ENCODE assay signal across 21 cellular contexts in the genomic region with DNA sequence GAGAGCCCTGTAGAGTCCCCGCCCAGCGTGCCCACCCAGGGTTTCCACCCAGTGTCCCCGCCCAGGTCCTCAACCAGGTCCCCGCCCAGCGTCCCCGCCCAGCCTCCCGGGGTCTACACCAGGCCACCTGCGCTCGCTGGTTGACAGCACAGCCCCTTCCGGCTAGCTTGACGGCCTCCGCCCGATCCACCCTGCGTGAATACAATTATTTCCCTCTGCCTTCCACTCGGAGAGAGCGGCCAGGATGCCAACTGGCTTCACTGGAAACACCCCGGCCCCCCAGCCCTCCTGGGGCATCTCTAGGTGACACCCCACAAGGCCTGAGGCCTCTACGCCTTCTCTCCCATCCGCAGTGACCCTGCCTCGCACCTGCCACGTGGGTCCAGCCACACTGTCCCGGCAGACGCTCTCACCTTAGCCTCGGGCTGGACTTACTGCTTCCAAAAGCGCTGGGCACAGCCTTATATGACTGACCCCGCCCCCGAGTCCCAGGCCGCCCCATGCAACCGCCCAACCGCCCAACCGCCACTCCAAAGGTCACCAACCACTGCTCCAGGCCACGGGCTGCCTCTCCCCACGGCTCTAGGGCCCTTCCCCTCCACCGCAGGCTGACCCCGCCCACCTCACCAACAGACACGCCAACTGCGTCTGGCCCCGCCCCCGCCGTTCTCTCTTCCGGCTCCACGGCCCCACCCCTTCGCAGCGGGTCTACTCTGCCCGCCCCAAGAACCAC.
DNase-seq lines count a peak whose midpoint lies in the region; ATAC-seq, FAIRE-seq and TF ChIP-seq lines count a peak whose summit lies in the region.
"Had no signal": no experiment of that assay in that cellular context is flagged by ENCODE, and none has a peak within 500 bp of the region (broad histone marks: within the 10 kb centered on the region; RNA-seq: fewer than 3 reads in every experiment).

No MANE protein-coding gene starts in this region.

- peak; percentile 41 for DNase-seq in Caki2 (ENCODE audit: low read depth)
- DNase-seq in M059J (ENCODE audit: low read depth) = peak; percentile 27
- peak; percentile 84 to 92 (median 86) for DNase-seq in K562 (ENCODE audit: extremely low read depth in 1 of 4, low spot score in 3 of 4)
- no peak for DNase-seq in natural killer cell treated with Interleukin-12 subunit alpha and Interleukin-12 subunit beta and Interleukin-15 and Interleukin-18, amount 100 ng/mL, for 72 hours (ENCODE audit: low spot score)
- DNase-seq in DMS153 (lab: John Stamatoyannopoulos, UW) = no peak
- DNase-seq in Ammon's horn (ENCODE audit: low spot score) = no peak
- no peak for DNase-seq in Karpas-422
- DNase-seq: activated CD8-positive, alpha-beta memory T cell treated with anti-CD3 and anti-CD28 coated beads, Interleukin-2, amount 10 ng/mL, durations not matched to agents 7 days and 5 days; activated effector memory CD4-positive, alpha-beta T cell treated with Interleukin-2 at 50 U/mL for 16 hours; CD4-positive, alpha-beta memory T cell; central memory CD4-positive, alpha-beta T cell; effector CD8-positive, alpha-beta T cell; GDM1; heart left ventricle; KG1; midbrain; NCI-H1105 treated with DMSO at 0.1 percent for 48 hours; SHP77 treated with DMSO at 0.1 percent for 48 hours had no signal

- peaks cover 2% of the 10 kb centered on the region for H3K9me3 Mint-ChIP-seq in natural killer cell treated with Interleukin-12 subunit alpha and Interleukin-12 subunit beta and Interleukin-15 and Interleukin-18, amount 100 ng/mL, for 72 hours
- H3K9me3 Mint-ChIP-seq: T-helper 2 cell treated with Interferon-gamma antibody and Interleukin-4, amounts not matched to agents 5 μg/mL and 100 μg/mL, for 36 hours had no signal

- H3K4me3 Mint-ChIP-seq in natural killer cell treated with Interleukin-12 subunit alpha and Interleukin-12 subunit beta and Interleukin-15 and Interleukin-18, amount 100 ng/mL, for 72 hours = no peak overlapping the region
- H3K4me3 Mint-ChIP-seq: activated CD8-positive, alpha-beta memory T cell treated with anti-CD3 and anti-CD28 coated beads, Interleukin-2, amount 10 ng/mL, durations not matched to agents 7 days and 5 days; CD4-positive, alpha-beta memory T cell; T-helper 2 cell treated with Interferon-gamma antibody and Interleukin-4, amounts not matched to agents 5 μg/mL and 100 μg/mL, for 36 hours had no signal

- no peaks in the 10 kb centered on the region for H3K9me3 ChIP-seq in K562 (replicated peaks; ENCODE audit: control insufficient read depth, insufficient read depth, low read depth, low read length)
- H3K9me3 ChIP-seq in Karpas-422 (ENCODE audit: low read length) = no peaks in the 10 kb centered on the region; the same call in 1 of the 2 replicates
- H3K9me3 ChIP-seq: heart left ventricle had no signal

- H3K4me2 ChIP-seq in K562 (ENCODE audit: insufficient read depth, low read length) (peak overlapping the region; percentile 63), Karpas-422 (ENCODE audit: low read depth, low read length, poor library complexity, severe bottlenecking) (no peak overlapping the region)

- no peak for TF ChIP-seq CTCF in K562 (IDR thresholded peaks at IDR 0.05 in 2 of 3, conservative IDR thresholded peaks at IDR 0.05 in 1 of 3; ENCODE audit: insufficient read depth in 2 of 3, low read depth in 1 of 3, low read length in 3 of 3)

- BruUV-seq in K562 (replicated peaks; lab: Mats Ljungman, UMichigan) = no TSS peak

- H3K36me3 Mint-ChIP-seq in natural killer cell treated with Interleukin-12 subunit alpha and Interleukin-12 subunit beta and Interleukin-15 and Interleukin-18, amount 100 ng/mL, for 72 hours = no peaks in the 10 kb centered on the region
- H3K36me3 Mint-ChIP-seq: activated CD8-positive, alpha-beta memory T cell treated with anti-CD3 and anti-CD28 coated beads, Interleukin-2, amount 10 ng/mL, durations not matched to agents 7 days and 5 days; CD4-positive, alpha-beta memory T cell had no signal

- POLR2A ChIA-PET in K562 (lab: Yijun Ruan, JAX) = interaction anchor here (0.6 to 1.1 kb wide), 4 partner anchors 12 to 149 kb away, joined by 3 read pairs; no protein-coding TSS in a partner anchor

- no peaks in the 10 kb centered on the region for H3K9me2 ChIP-seq in Karpas-422 (replicated peaks; ENCODE audit: insufficient read depth, low read length)

- intact Hi-C loops in K562 (cut with micrococcal nuclease) = no loop called here

- H3K9ac ChIP-seq in K562 (ENCODE audit: insufficient read depth in 1 of 2, low read depth in 2 of 2, low read length in 2 of 2) (peak overlapping the region in 1 of 2 experiments; percentile 83; a peak in 2 of 4 replicates), Karpas-422 (ENCODE audit: low read length) (no peak overlapping the region)

- CTCF ChIA-PET in K562 (lab: Yijun Ruan, JAX; ENCODE audit: low intra/inter-chr PET ratio) = interaction anchor here (0.6 kb wide), 1 partner anchor 298 kb away, joined by 3 read pairs; no protein-coding TSS in a partner anchor

- H3K27ac ChIP-seq in K562 (ENCODE audit: extremely low read depth, low read depth, low read length) (peak overlapping the region; percentile 72; the same call in 2 of the 3 replicates), Karpas-422 (ENCODE audit: low read length) (no peak overlapping the region)
- H3K27ac ChIP-seq: heart left ventricle had no signal

- no peaks in the 10 kb centered on the region for H3K27me3 ChIP-seq in K562 (ENCODE audit: control insufficient read depth in 2 of 2, insufficient read depth in 2 of 2, low read length in 2 of 2)
- no peaks in the 10 kb centered on the region for H3K27me3 ChIP-seq in Karpas-422 (ENCODE audit: low read length)

- H3K36me3 ChIP-seq in K562 (ENCODE audit: control insufficient read depth, insufficient read depth, low read length) (no peaks in the 10 kb centered on the region), Karpas-422 (ENCODE audit: insufficient read depth, low read length) (no peaks in the 10 kb centered on the region)
- H3K36me3 ChIP-seq: heart left ventricle had no signal

- in situ Hi-C loops in Caki2 (cut with HindIII; ENCODE audit: low pct_unique_long_range_greater_than_20kb, low sequenced_read_pairs) = no loop called here
- in situ Hi-C loops in K562 (cut with MboI) = loop anchor here (10.0 kb wide), 1 partner anchor 245 kb away; no protein-coding TSS in a partner anchor

- TF ChIP-seq EP300 in K562 (IDR thresholded peaks at IDR 0.05; ENCODE audit: low read length) = peak; percentile 83

- peak; percentile 35 for FAIRE-seq in K562 (lab: Jason Lieb, UNC)
- FAIRE-seq: GM12891 had no signal

- no peaks in the 10 kb centered on the region for H3K27me3 Mint-ChIP-seq in natural killer cell treated with Interleukin-12 subunit alpha and Interleukin-12 subunit beta and Interleukin-15 and Interleukin-18, amount 100 ng/mL, for 72 hours
- H3K27me3 Mint-ChIP-seq: activated CD8-positive, alpha-beta memory T cell treated with anti-CD3 and anti-CD28 coated beads, Interleukin-2, amount 10 ng/mL, durations not matched to agents 7 days and 5 days; CD4-positive, alpha-beta memory T cell had no signal

- H4K20me1 ChIP-seq in K562 (replicated peaks; ENCODE audit: control insufficient read depth, insufficient read depth, low read length) (no peaks in the 10 kb centered on the region), Karpas-422 (ENCODE audit: insufficient read depth, low read depth, low read length) (no peaks in the 10 kb centered on the region)

- H3K4me3 ChIP-seq in K562 (peak overlapping the region; percentile 27), Karpas-422 (ENCODE audit: low read length) (no peak overlapping the region)
- H3K4me3 ChIP-seq: heart left ventricle had no signal

- no peak for TF ChIP-seq RAD21 in K562 (CRISPR knock-in tag; conservative IDR thresholded peaks at IDR 0.05 in 1 of 2, IDR thresholded peaks at IDR 0.05 in 1 of 2)

- 28% methylated on average over 43 of the region's 45 CpGs for WGBS in K562 (ENCODE audit: insufficient coverage, low coverage, missing lambda C conversion rate)

- H2AFZ ChIP-seq in K562 (ENCODE audit: low read depth, low read length) = peak overlapping the region; percentile 90
- no peak overlapping the region for H2AFZ ChIP-seq in Karpas-422 (ENCODE audit: low read length)

- ATAC-seq in K562 (peak; percentile 97), GM18498 (IDR thresholded peaks at IDR 0.05; ENCODE audit: unreplicated experiment) (no peak)
- peak; percentile 32 to 48 for ATAC-seq in natural killer cell treated with Interleukin-12 subunit alpha and Interleukin-12 subunit beta and Interleukin-15 and Interleukin-18, amount 100 ng/mL, for 72 hours
- ATAC-seq: activated CD8-positive, alpha-beta memory T cell treated with anti-CD3 and anti-CD28 coated beads, Interleukin-2, amount 10 ng/mL, durations not matched to agents 7 days and 5 days; heart left ventricle had no signal

- H3K4me1 Mint-ChIP-seq in natural killer cell treated with Interleukin-12 subunit alpha and Interleukin-12 subunit beta and Interleukin-15 and Interleukin-18, amount 100 ng/mL, for 72 hours (ENCODE audit: low read depth in 2 of 2) = no peaks in the 10 kb centered on the region
- H3K4me1 Mint-ChIP-seq: activated CD8-positive, alpha-beta memory T cell treated with anti-CD3 and anti-CD28 coated beads, Interleukin-2, amount 10 ng/mL, durations not matched to agents 7 days and 5 days; CD4-positive, alpha-beta memory T cell had no signal

- no peak overlapping the region for H3K27ac Mint-ChIP-seq in natural killer cell treated with Interleukin-12 subunit alpha and Interleukin-12 subunit beta and Interleukin-15 and Interleukin-18, amount 100 ng/mL, for 72 hours
- H3K27ac Mint-ChIP-seq: activated CD8-positive, alpha-beta memory T cell treated with anti-CD3 and anti-CD28 coated beads, Interleukin-2, amount 10 ng/mL, durations not matched to agents 7 days and 5 days; CD4-positive, alpha-beta memory T cell; T-helper 2 cell treated with Interferon-gamma antibody and Interleukin-4, amounts not matched to agents 5 μg/mL and 100 μg/mL, for 36 hours had no signal

- H3K79me2 ChIP-seq in K562 (ENCODE audit: control insufficient read depth, insufficient read depth, low read length) (no peaks in the 10 kb centered on the region), Karpas-422 (ENCODE audit: low read length) (no peaks in the 10 kb centered on the region)

- H3K9me1 ChIP-seq in K562 (ENCODE audit: control insufficient read depth, insufficient read depth, low read length) = no peaks in the 10 kb centered on the region

- H3K4me1 ChIP-seq in K562 (replicated peaks in 1 of 2; ENCODE audit: control insufficient read depth in 2 of 2, insufficient read depth in 2 of 2, low read length in 2 of 2) (peaks cover 11 to 16% of the 10 kb centered on the region in 2 experiments), Karpas-422 (ENCODE audit: low read length) (no peaks in the 10 kb centered on the region)
- H3K4me1 ChIP-seq: heart left ventricle had no signal

- TF ChIP-seq POLR2A in K562 (conservative IDR thresholded peaks at IDR 0.05) = peak; percentile 52; the same call in 1 of the 2 replicates

TF ChIP-seq in K562, 482 proteins besides CTCF, POLR2A, EP300 and RAD21 (continues in another document):
- TF ChIP-seq ZNF175 (CRISPR knock-in tag; IDR thresholded peaks at IDR 0.05; ENCODE audit: low read depth) (0 out of 2 replicates have a peak, but pooled peaks have one; percentile 67), SNIP1 (IDR thresholded peaks at IDR 0.05; ENCODE audit: low read depth) (no peak), ZNF212 (CRISPR knock-in tag; IDR thresholded peaks at IDR 0.05) (no peak), KDM4B (IDR thresholded peaks at IDR 0.05; ENCODE audit: borderline replicate concordance in 2 of 2, low read depth in 1 of 2) (no peak)

Comparison
In these comparisons a context has a peak if more than half of its experiments do, and no peak if none do; other contexts are left out.
1. DNase-seq: peak in Caki2 (single experiment), M059J (single experiment) and K562 (4 of 4); none in natural killer cell treated with Interleukin-12 subunit alpha and Interleukin-12 subunit beta and Interleukin-15 and Interleukin-18, amount 100 ng/mL, for 72 hours (single experiment), DMS153 (single experiment), Ammon's horn (single experiment) and Karpas-422 (single experiment).